1 cellular context compared by ENCODE assay signal in the genomic region with DNA sequence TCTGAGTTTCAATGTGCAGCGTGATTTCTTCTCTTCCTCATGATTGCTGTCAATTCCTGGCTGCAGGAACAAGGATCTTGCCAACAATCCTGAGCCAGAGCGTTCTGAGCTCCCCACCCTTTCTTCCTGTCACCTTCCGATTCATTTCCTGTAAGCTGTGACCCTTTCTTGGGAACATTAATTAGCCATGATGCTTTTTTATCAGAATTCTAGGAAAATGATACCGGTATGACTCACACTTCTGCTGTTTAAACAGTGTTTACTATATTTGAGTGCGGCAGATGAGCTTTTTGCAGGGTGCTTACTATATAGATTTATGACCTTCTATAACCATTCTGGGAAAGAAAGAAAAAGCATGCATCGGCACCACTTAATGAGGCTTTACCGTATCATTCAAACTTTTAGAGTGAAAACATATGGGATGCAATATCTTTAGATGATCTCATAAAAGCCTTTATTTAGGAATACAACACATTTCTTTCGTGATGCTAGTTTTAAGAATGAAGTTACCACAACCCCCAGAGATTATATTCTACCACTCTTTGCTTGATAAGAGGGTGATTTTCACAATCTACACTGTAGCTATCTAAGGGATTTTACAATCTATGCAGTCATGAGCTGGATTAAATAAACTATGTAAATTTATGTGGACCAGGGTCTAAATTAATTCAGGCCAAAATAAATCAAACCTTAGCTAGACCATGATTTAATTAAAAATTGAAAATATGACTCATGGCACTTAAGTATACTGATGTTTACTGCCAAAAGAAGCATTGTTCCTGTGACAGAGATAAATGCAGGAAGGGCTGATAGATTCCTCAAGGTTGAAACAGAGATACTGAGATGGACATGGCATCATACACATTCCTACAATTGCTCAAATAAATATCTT.
TF ChIP-seq lines count a peak whose summit lies in the region.

No MANE protein-coding gene starts in this region.

TF ChIP-seq in HEK293, 187 proteins besides CTCF, POLR2A, EP300 and RAD21 (continued from another document and continues in another):
- no peak for TF ChIP-seq RBAK (tag by site-specific recombination; IDR thresholded peaks at IDR 0.05)
- TF ChIP-seq, protein P1, sequence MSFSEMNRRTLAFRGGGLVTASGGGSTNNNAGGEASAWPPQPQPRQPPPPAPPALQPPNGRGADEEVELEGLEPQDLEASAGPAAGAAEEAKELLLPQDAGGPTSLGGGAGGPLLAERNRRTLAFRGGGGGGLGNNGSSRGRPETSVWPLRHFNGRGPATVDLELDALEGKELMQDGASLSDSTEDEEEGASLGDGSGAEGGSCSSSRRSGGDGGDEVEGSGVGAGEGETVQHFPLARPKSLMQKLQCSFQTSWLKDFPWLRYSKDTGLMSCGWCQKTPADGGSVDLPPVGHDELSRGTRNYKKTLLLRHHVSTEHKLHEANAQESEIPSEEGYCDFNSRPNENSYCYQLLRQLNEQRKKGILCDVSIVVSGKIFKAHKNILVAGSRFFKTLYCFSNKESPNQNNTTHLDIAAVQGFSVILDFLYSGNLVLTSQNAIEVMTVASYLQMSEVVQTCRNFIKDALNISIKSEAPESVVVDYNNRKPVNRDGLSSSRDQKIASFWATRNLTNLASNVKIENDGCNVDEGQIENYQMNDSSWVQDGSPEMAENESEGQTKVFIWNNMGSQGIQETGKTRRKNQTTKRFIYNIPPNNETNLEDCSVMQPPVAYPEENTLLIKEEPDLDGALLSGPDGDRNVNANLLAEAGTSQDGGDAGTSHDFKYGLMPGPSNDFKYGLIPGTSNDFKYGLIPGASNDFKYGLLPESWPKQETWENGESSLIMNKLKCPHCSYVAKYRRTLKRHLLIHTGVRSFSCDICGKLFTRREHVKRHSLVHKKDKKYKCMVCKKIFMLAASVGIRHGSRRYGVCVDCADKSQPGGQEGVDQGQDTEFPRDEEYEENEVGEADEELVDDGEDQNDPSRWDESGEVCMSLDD (tag by site-specific recombination; IDR thresholded peaks at IDR 0.05), result no peak
- TF ChIP-seq SCRT1 (tag by site-specific recombination; IDR thresholded peaks at IDR 0.05; ENCODE audit: borderline replicate concordance), result no peak
- peak; percentile 60 for TF ChIP-seq KLF10 (tag by site-specific recombination; IDR thresholded peaks at IDR 0.05)
- no peak for TF ChIP-seq ZNF202 (tag by site-specific recombination; IDR thresholded peaks at IDR 0.05; ENCODE audit: borderline replicate concordance)
- no peak for TF ChIP-seq ZNF549 (tag by site-specific recombination; IDR thresholded peaks at IDR 0.05)
- no peak for TF ChIP-seq ZNF707 (tag by site-specific recombination; IDR thresholded peaks at IDR 0.05)
- TF ChIP-seq, protein P2, sequence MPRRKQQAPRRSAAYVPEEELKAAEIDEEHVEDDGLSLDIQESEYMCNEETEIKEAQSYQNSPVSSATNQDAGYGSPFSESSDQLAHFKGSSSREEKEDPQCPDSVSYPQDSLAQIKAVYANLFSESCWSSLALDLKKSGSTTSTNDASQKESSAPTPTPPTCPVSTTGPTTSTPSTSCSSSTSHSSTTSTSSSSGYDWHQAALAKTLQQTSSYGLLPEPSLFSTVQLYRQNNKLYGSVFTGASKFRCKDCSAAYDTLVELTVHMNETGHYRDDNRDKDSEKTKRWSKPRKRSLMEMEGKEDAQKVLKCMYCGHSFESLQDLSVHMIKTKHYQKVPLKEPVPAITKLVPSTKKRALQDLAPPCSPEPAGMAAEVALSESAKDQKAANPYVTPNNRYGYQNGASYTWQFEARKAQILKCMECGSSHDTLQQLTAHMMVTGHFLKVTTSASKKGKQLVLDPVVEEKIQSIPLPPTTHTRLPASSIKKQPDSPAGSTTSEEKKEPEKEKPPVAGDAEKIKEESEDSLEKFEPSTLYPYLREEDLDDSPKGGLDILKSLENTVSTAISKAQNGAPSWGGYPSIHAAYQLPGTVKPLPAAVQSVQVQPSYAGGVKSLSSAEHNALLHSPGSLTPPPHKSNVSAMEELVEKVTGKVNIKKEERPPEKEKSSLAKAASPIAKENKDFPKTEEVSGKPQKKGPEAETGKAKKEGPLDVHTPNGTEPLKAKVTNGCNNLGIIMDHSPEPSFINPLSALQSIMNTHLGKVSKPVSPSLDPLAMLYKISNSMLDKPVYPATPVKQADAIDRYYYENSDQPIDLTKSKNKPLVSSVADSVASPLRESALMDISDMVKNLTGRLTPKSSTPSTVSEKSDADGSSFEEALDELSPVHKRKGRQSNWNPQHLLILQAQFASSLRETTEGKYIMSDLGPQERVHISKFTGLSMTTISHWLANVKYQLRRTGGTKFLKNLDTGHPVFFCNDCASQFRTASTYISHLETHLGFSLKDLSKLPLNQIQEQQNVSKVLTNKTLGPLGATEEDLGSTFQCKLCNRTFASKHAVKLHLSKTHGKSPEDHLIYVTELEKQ (tag by site-specific recombination; IDR thresholded peaks at IDR 0.05; ENCODE audit: borderline replicate concordance), result peak; percentile 58; the same call in 1 of the 2 replicates
- TF ChIP-seq ZNF341 (tag by site-specific recombination; IDR thresholded peaks at IDR 0.05; ENCODE audit: low read depth), result no peak
- TF ChIP-seq ZNF175 (tag by site-specific recombination; IDR thresholded peaks at IDR 0.05), result no peak
- peak; percentile 67 for TF ChIP-seq ZNF518A (tag by site-specific recombination; conservative IDR thresholded peaks at IDR 0.05; ENCODE audit: low read depth)
- no peak for TF ChIP-seq SETDB1 (IDR thresholded peaks at IDR 0.05; ENCODE audit: insufficient read length, low read length)
- TF ChIP-seq BCL6B (tag by site-specific recombination; IDR thresholded peaks at IDR 0.05), result peak; percentile 99
- TF ChIP-seq MZF1 (tag by site-specific recombination; IDR thresholded peaks at IDR 0.05; ENCODE audit: borderline replicate concordance), result peak; percentile 67; the same call in 1 of the 2 replicates
- no peak for TF ChIP-seq YY1 (tag by site-specific recombination; IDR thresholded peaks at IDR 0.05)
- TF ChIP-seq ZNF561 (tag by site-specific recombination; IDR thresholded peaks at IDR 0.05; ENCODE audit: borderline replicate concordance), result no peak; the same call in 1 of the 2 replicates
- TF ChIP-seq, protein P3, sequence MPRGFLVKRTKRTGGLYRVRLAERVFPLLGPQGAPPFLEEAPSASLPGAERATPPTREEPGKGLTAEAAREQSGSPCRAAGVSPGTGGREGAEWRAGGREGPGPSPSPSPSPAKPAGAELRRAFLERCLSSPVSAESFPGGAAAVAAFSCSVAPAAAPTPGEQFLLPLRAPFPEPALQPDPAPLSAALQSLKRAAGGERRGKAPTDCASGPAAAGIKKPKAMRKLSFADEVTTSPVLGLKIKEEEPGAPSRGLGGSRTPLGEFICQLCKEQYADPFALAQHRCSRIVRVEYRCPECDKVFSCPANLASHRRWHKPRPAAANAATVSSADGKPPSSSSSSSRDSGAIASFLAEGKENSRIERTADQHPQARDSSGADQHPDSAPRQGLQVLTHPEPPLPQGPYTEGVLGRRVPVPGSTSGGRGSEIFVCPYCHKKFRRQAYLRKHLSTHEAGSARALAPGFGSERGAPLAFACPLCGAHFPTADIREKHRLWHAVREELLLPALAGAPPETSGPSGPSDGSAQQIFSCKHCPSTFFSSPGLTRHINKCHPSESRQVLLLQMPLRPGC (tag by site-specific recombination; IDR thresholded peaks at IDR 0.05), result peak; percentile 77
- no peak for TF ChIP-seq ZNF280C (tag by site-specific recombination; IDR thresholded peaks at IDR 0.05)
- no peak for TF ChIP-seq ZNF792 (tag by site-specific recombination; IDR thresholded peaks at IDR 0.05)
- TF ChIP-seq MEIS1 (CRISPR knock-in tag; IDR thresholded peaks at IDR 0.05; ENCODE audit: borderline replicate concordance), result no peak
- TF ChIP-seq ZNF658 (tag by site-specific recombination; IDR thresholded peaks at IDR 0.05), result no peak
- TF ChIP-seq ZBTB49 (tag by site-specific recombination; IDR thresholded peaks at IDR 0.05; ENCODE audit: low read depth), result no peak
- TF ChIP-seq, protein P4, sequence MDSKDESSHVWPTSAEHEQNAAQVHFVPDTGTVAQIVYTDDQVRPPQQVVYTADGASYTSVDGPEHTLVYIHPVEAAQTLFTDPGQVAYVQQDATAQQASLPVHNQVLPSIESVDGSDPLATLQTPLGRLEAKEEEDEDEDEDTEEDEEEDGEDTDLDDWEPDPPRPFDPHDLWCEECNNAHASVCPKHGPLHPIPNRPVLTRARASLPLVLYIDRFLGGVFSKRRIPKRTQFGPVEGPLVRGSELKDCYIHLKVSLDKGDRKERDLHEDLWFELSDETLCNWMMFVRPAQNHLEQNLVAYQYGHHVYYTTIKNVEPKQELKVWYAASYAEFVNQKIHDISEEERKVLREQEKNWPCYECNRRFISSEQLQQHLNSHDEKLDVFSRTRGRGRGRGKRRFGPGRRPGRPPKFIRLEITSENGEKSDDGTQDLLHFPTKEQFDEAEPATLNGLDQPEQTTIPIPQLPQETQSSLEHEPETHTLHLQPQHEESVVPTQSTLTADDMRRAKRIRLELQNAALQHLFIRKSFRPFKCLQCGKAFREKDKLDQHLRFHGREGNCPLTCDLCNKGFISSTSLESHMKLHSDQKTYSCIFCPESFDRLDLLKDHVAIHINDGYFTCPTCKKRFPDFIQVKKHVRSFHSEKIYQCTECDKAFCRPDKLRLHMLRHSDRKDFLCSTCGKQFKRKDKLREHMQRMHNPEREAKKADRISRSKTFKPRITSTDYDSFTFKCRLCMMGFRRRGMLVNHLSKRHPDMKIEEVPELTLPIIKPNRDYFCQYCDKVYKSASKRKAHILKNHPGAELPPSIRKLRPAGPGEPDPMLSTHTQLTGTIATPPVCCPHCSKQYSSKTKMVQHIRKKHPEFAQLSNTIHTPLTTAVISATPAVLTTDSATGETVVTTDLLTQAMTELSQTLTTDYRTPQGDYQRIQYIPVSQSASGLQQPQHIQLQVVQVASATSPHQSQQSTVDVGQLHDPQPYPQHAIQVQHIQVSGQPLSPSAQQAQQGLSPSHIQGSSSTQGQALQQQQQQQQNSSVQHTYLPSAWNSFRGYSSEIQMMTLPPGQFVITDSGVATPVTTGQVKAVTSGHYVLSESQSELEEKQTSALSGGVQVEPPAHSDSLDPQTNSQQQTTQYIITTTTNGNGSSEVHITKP (tag by site-specific recombination; IDR thresholded peaks at IDR 0.05), result peak; percentile 4; the same call in 1 of the 2 replicates
